1 cellular context compared by ENCODE assay signal in genomic region chr4:37604464-37604863, GRCh38.
TF ChIP-seq lines count a peak whose summit lies in the region.

No MANE protein-coding gene starts in this region.

TF ChIP-seq in IMR-90, 13 proteins besides CTCF, POLR2A, EP300 and RAD21 (continued from another document):
- no peak for TF ChIP-seq SMC3 (IDR thresholded peaks at IDR 0.05; ENCODE audit: low read depth, low read length)
